ENCODE assay signal across 9 cellular contexts in genomic region chr1:40162791-40163441, GRCh38. TPM values are rescaled to one million over a fixed set of nuclear protein-coding genes. Genes with fewer than 3 reads are reported as not detected.
DNase-seq lines count a peak whose midpoint lies in the region; ATAC-seq and TF ChIP-seq lines count a peak whose summit lies in the region.
"Had no signal": no experiment of that assay in that cellular context is flagged by ENCODE, and none has a peak within 500 bp of the region (broad histone marks: within the 10 kb centered on the region; RNA-seq: fewer than 3 reads in every experiment).

No MANE protein-coding gene starts in this region.

- DNase-seq in BJ (ENCODE audit: low read depth) (no peak), HFFc6 (peak; percentile 24), colonic mucosa (no peak), NCI-H146 treated with DMSO at 0.1 percent for 48 hours (lab: John Stamatoyannopoulos, UW; ENCODE audit: unreplicated experiment) (no peak), caudate nucleus (lab: John Stamatoyannopoulos, UW) (no peak)
- DNase-seq in naive thymus-derived CD4-positive, alpha-beta T cell, result no peak
- DNase-seq in natural killer cell treated with Interleukin-12 subunit alpha and Interleukin-12 subunit beta and Interleukin-15 and Interleukin-18, amount 100 ng/mL, for 72 hours (ENCODE audit: low spot score), result no peak
- DNase-seq: T-helper 1 cell had no signal

- H3K36me3 ChIP-seq in BJ (ENCODE audit: control insufficient read depth, insufficient read depth, low read length), result no peaks in the 10 kb centered on the region
- no peaks in the 10 kb centered on the region for H3K36me3 ChIP-seq in colonic mucosa
- peaks cover 0 to 6% (median 0%) of the 10 kb centered on the region in 3 experiments for H3K36me3 ChIP-seq in naive thymus-derived CD4-positive, alpha-beta T cell (ENCODE audit: control insufficient read depth in 2 of 3, insufficient read depth in 3 of 3, low read length in 3 of 3)

- POLR2A ChIA-PET in BJ (lab: Charles Lee), result no interaction called here
- POLR2A ChIA-PET in naive thymus-derived CD4-positive, alpha-beta T cell (lab: Charles Lee), result interaction anchor here (1.0 to 3.1 kb wide), 4 partner anchors 11 to 233 kb away, joined by 3 to 18 read pairs (median 6); no protein-coding TSS in a partner anchor

- peaks cover 4% of the 10 kb centered on the region; the same call in 1 of the 2 replicates for H3K27me3 Mint-ChIP-seq in HFFc6 (ENCODE audit: insufficient read depth)
- H3K27me3 Mint-ChIP-seq in naive thymus-derived CD4-positive, alpha-beta T cell, result no peaks in the 10 kb centered on the region
- H3K27me3 Mint-ChIP-seq in natural killer cell treated with Interleukin-12 subunit alpha and Interleukin-12 subunit beta and Interleukin-15 and Interleukin-18, amount 100 ng/mL, for 72 hours, result no peaks in the 10 kb centered on the region

- TF ChIP-seq CTCF in BJ (IDR thresholded peaks at IDR 0.05; ENCODE audit: insufficient read depth, low read depth, low read length), result no peak
- TF ChIP-seq CTCF in HFFc6 (IDR thresholded peaks at IDR 0.05), result no peak
- TF ChIP-seq CTCF in colonic mucosa (IDR thresholded peaks at IDR 0.05), result no peak

- ATAC-seq in naive thymus-derived CD4-positive, alpha-beta T cell, result no peak
- no peak for ATAC-seq in natural killer cell treated with Interleukin-12 subunit alpha and Interleukin-12 subunit beta and Interleukin-15 and Interleukin-18, amount 100 ng/mL, for 72 hours
- ATAC-seq in GM21825 (IDR thresholded peaks at IDR 0.05; ENCODE audit: unreplicated experiment), result no peak

- no peak overlapping the region for H3K27ac ChIP-seq in colonic mucosa
- peak overlapping the region; percentile 88 for H3K27ac ChIP-seq in naive thymus-derived CD4-positive, alpha-beta T cell (ENCODE audit: low read depth, low read length)
- H3K27ac ChIP-seq in caudate nucleus (ENCODE audit: low read depth, low read length), result no peak overlapping the region

- peaks cover 4% of the 10 kb centered on the region for H3K4me1 ChIP-seq in colonic mucosa
- H3K4me1 ChIP-seq in naive thymus-derived CD4-positive, alpha-beta T cell (ENCODE audit: control insufficient read depth in 2 of 2, insufficient read depth in 2 of 2, low read length in 2 of 2), result peaks cover 26 to 29% of the 10 kb centered on the region in 2 donors

- peaks cover 20% of the 10 kb centered on the region for H3K4me1 Mint-ChIP-seq in HFFc6 (ENCODE audit: low read depth)
- H3K4me1 Mint-ChIP-seq in naive thymus-derived CD4-positive, alpha-beta T cell, result peaks cover 7 to 30% (median 18%) of the 10 kb centered on the region in 7 donors
- H3K4me1 Mint-ChIP-seq in natural killer cell treated with Interleukin-12 subunit alpha and Interleukin-12 subunit beta and Interleukin-15 and Interleukin-18, amount 100 ng/mL, for 72 hours (ENCODE audit: low read depth in 2 of 2), result peaks cover 14 to 38% of the 10 kb centered on the region in 2 donors

- peak overlapping the region in 1 of 2 donors; percentile 94 for H3K9ac ChIP-seq in colonic mucosa (ENCODE audit: low read depth in 2 of 2, low read length in 2 of 2)

- intact Hi-C loops in colonic mucosa (cut with DNase I), result no loop called here
- intact Hi-C loops in naive thymus-derived CD4-positive, alpha-beta T cell (cut with micrococcal nuclease), result loop anchor here (5.0 kb wide), 4 partner anchors 79 to 369 kb away; partner anchors contain the start of genes ZFP69B (in 1 of the 2) and ZNF684 (in 1 of the 2)

- H3K27me3 ChIP-seq in BJ (ENCODE audit: control insufficient read depth, insufficient read depth, low read length) (no peaks in the 10 kb centered on the region), colonic mucosa (no peaks in the 10 kb centered on the region)
- H3K27me3 ChIP-seq in naive thymus-derived CD4-positive, alpha-beta T cell (ENCODE audit: control insufficient read depth in 2 of 2, insufficient read depth in 2 of 2, low read length in 2 of 2), result no peaks in the 10 kb centered on the region

- H3K4me3 ChIP-seq in BJ (ENCODE audit: low read depth, low read length) (peak overlapping the region; percentile 92), colonic mucosa (peak overlapping the region; percentile 78)
- peak overlapping the region; percentile 76 for H3K4me3 ChIP-seq in naive thymus-derived CD4-positive, alpha-beta T cell (ENCODE audit: low read length)

- H3K9me3 Mint-ChIP-seq in HFFc6, result no peaks in the 10 kb centered on the region
- H3K9me3 Mint-ChIP-seq in naive thymus-derived CD4-positive, alpha-beta T cell, result no peaks in the 10 kb centered on the region
- H3K9me3 Mint-ChIP-seq in natural killer cell treated with Interleukin-12 subunit alpha and Interleukin-12 subunit beta and Interleukin-15 and Interleukin-18, amount 100 ng/mL, for 72 hours, result no peaks in the 10 kb centered on the region

- no peak overlapping the region for H3K27ac Mint-ChIP-seq in HFFc6
- H3K27ac Mint-ChIP-seq in naive thymus-derived CD4-positive, alpha-beta T cell, result no peak overlapping the region
- H3K27ac Mint-ChIP-seq in natural killer cell treated with Interleukin-12 subunit alpha and Interleukin-12 subunit beta and Interleukin-15 and Interleukin-18, amount 100 ng/mL, for 72 hours, result no peak overlapping the region

- CTCF ChIA-PET in BJ (lab: Yijun Ruan, JAX), result interaction anchor here (1.1 to 2.5 kb wide), 4 partner anchors 10 to 78 kb away, joined by 3 to 7 read pairs (median 4); no protein-coding TSS in a partner anchor
- CTCF ChIA-PET in naive thymus-derived CD4-positive, alpha-beta T cell (lab: Charles Lee), result interaction anchor here (0.5 to 3.8 kb wide), 5 partner anchors 10 to 840 kb away, joined by 3 to 12 read pairs (median 3); no protein-coding TSS in a partner anchor

- no peaks in the 10 kb centered on the region for H3K9me3 ChIP-seq in colonic mucosa
- H3K9me3 ChIP-seq in naive thymus-derived CD4-positive, alpha-beta T cell (ENCODE audit: control insufficient read depth in 2 of 3, low read length in 3 of 3), result no peaks in the 10 kb centered on the region

- peaks cover 10% of the 10 kb centered on the region; the same call in 1 of the 2 replicates for H3K36me3 Mint-ChIP-seq in HFFc6 (ENCODE audit: low read depth)
- H3K36me3 Mint-ChIP-seq in naive thymus-derived CD4-positive, alpha-beta T cell, result peaks cover 0 to 10% (median 0%) of the 10 kb centered on the region in 5 donors
- no peaks in the 10 kb centered on the region for H3K36me3 Mint-ChIP-seq in natural killer cell treated with Interleukin-12 subunit alpha and Interleukin-12 subunit beta and Interleukin-15 and Interleukin-18, amount 100 ng/mL, for 72 hours

- H3K4me3 Mint-ChIP-seq in HFFc6, result no peak overlapping the region
- H3K4me3 Mint-ChIP-seq in naive thymus-derived CD4-positive, alpha-beta T cell, result no peak overlapping the region
- H3K4me3 Mint-ChIP-seq in natural killer cell treated with Interleukin-12 subunit alpha and Interleukin-12 subunit beta and Interleukin-15 and Interleukin-18, amount 100 ng/mL, for 72 hours, result no peak overlapping the region

RNA-seq across cellular contexts. Expression of gene RLF, which starts 1.7 kb away (rescaled TPM):
- polyA plus RNA-seq in BJ (2011; rRNA removed), result 4.1 and 6.8 TPM in 2 replicates
- polyA minus RNA-seq in BJ (2011; rRNA and poly(A)+ RNA removed), result 5.8 and 7.6 TPM in 2 replicates
- 10 to 100 TPM in 1 of 6 experiments, 1 to 10 TPM in 5; 7.2 to 10.2 (median 8.8) TPM for total RNA-seq in HFFc6 (2021; fragmentation: NEBNext Ultra II Directional; extraction: Animal tissue kit (Norgen Biotek cat#: 25700))
- total RNA-seq in colonic mucosa, result 10 to 100 TPM; 11.5 to 21.0 TPM
- total RNA-seq in naive thymus-derived CD4-positive, alpha-beta T cell, result 10 to 100 TPM; 20.9 to 28.6 (median 24.7) TPM
- 10 to 100 TPM in 1 of 2 donors, 1 to 10 TPM in 1; 9.9 to 13.0 TPM for polyA plus RNA-seq in naive thymus-derived CD4-positive, alpha-beta T cell
- total RNA-seq in natural killer cell treated with Interleukin-12 subunit alpha and Interleukin-12 subunit beta and Interleukin-15 and Interleukin-18, amount 100 ng/mL, for 72 hours, result 10 to 100 TPM; 19.5 to 24.5 TPM
